In the genomic region with DNA sequence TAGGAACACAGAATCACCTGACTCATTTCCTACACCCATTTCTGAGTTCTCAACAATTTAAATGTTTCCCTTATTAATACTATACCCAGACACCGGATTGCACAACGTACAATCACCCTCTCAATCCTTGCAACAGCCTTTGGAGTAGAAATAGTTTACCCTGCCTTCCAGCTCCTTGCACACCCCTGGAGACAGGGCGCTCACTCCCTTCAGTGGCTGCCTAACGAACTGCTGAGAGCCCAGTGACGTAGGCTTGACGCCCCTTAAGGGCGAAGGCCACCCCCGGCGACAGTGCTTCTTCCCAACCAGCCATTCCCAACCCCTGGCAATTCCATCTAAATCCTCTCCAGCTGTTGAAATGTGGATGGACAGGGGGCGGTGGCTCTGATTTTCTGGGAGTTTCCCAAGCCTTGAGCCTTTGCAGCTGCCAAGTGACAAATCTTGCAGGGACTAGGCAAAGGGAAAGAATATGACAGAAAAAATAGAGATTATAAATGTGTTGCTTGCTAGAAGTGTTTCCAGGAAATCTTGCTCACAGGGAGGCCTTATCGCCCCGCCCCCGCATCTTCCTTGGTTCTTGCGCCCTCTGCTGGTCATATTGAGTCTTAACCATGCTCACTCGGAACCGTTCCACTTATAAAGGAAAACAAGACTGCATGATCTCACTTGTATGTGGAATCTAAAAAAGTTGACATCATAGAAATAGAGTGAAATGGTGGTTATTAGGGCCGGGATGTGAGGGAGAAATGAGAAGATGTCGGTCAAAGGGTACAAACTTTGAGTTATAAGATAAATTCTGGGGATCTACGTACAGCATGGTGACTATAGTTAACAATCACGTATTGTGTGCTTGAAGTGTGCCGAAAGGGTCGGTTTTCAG, we compare ENCODE assay signal across 8 cellular contexts. TPM values are rescaled to one million over a fixed set of nuclear protein-coding genes. Genes with fewer than 3 reads are reported as not detected.
DNase-seq lines count a peak whose midpoint lies in the region; ATAC-seq, FAIRE-seq and TF ChIP-seq lines count a peak whose summit lies in the region.

No MANE protein-coding gene starts in this region.

- DNase-seq in DMS 273 treated with DMSO at 0.1 percent for 48 hours (lab: John Stamatoyannopoulos, UW) (peak; percentile 35), HT-29 (ENCODE audit: low spot score) (peak; percentile 93), NOMO-1 (lab: John Stamatoyannopoulos, UW; ENCODE audit: unreplicated experiment in 2 of 2) (peak; percentile 57 to 88), H1 (ENCODE audit: low read depth in 1 of 2, low spot score in 2 of 2) (peak in 1 of 2 experiments; percentile 80), midbrain (lab: John Stamatoyannopoulos, UW) (peak; percentile 84)
- DNase-seq in activated CD8-positive, alpha-beta memory T cell treated with anti-CD3 and anti-CD28 coated beads for 4 hours (ENCODE audit: low read depth in 2 of 2), result peak; percentile 54 to 73
- peak; percentile 58 to 64 for DNase-seq in stimulated activated CD8-positive, alpha-beta memory T cell treated with anti-CD3 and anti-CD28 coated beads, Interleukin-2, amount 100 ng/mL, for 48 hours (ENCODE audit: low read depth in 2 of 2)

- no peak overlapping the region for H4K5ac ChIP-seq in H1 (ENCODE audit: insufficient read length, low read depth, low read length)

- no peak for TF ChIP-seq EP300 in H1 (IDR thresholded peaks at IDR 0.05; ENCODE audit: borderline replicate concordance in 1 of 2, low read depth in 2 of 2, low read length in 2 of 2)

- H3K23me2 ChIP-seq in H1 (ENCODE audit: low read depth, low read length), result 0 out of 2 replicates have a peak, but pooled peaks cover 3% of the 10 kb centered on the region

- no peak overlapping the region for H2AK5ac ChIP-seq in H1 (ENCODE audit: low read depth, low read length)

- H3K27ac ChIP-seq in H1 (ENCODE audit: low read depth, low read length), result no peak overlapping the region

- H3K9ac ChIP-seq in H1 (replicated peaks in 1 of 4; ENCODE audit: extremely low read depth in 1 of 4, low read depth in 3 of 4, low read length in 3 of 4), result no peak overlapping the region

- no peak overlapping the region for H3K4ac ChIP-seq in H1 (replicated peaks; ENCODE audit: insufficient read length, low read depth, low read length)

- no peak overlapping the region for H4K91ac ChIP-seq in H1 (replicated peaks; ENCODE audit: insufficient read length, low read length)

- no peak overlapping the region for H2BK15ac ChIP-seq in H1 (ENCODE audit: low read length)

- TF ChIP-seq CTCF in H1 (IDR thresholded peaks at IDR 0.05; ENCODE audit: control extremely low read depth in 1 of 3, insufficient read depth in 1 of 3, low read depth in 1 of 3, low read length in 3 of 3), result peak in 2 of 3 experiments; percentile 79 to 80; a peak in 3 of 4 replicates

- H3K23ac ChIP-seq in H1 (ENCODE audit: insufficient read length), result no peak overlapping the region

- H3K36me3 ChIP-seq in H1 (ENCODE audit: control insufficient read depth in 2 of 4, insufficient read depth in 4 of 4, low read length in 3 of 4), result peaks cover 0 to 7% (median 0%) of the 10 kb centered on the region in 4 experiments; a peak in 1 of 8 replicates

- peaks cover 40 to 51% (median 48%) of the 10 kb centered on the region in 4 experiments for H3K27me3 ChIP-seq in H1 (replicated peaks in 1 of 4; ENCODE audit: control insufficient read depth in 3 of 4, extremely low read depth in 1 of 4, insufficient read depth in 3 of 4, low read length in 3 of 4)

- POLR2A ChIA-PET in H1 (lab: Charles Lee; ENCODE audit: partially characterized antibody), result interaction anchor here (0.7 to 1.5 kb wide), 2 partner anchors 249 to 250 kb away, joined by 3 read pairs; no protein-coding TSS in a partner anchor

- H2AFZ ChIP-seq in H1 (ENCODE audit: low read length), result no peak overlapping the region

- no peak for ATAC-seq in GM18861 (IDR thresholded peaks at IDR 0.05; ENCODE audit: unreplicated experiment)

- H3K4me2 ChIP-seq in H1 (ENCODE audit: insufficient read depth in 1 of 2, low read depth in 2 of 2, low read length in 2 of 2), result no peak overlapping the region

- peaks cover 0 to 21% (median 15%) of the 10 kb centered on the region in 4 experiments; a peak in 6 of 7 replicates for H3K4me1 ChIP-seq in H1 (replicated peaks in 1 of 4; ENCODE audit: control insufficient read depth in 3 of 4, insufficient read depth in 4 of 4, low read length in 3 of 4)

- TF ChIP-seq RAD21 in H1 (IDR thresholded peaks at IDR 0.05 in 1 of 2, conservative IDR thresholded peaks at IDR 0.05 in 1 of 2; ENCODE audit: low read depth in 2 of 2, low read length in 2 of 2), result peak; percentile 81 to 84

- H2BK20ac ChIP-seq in H1 (ENCODE audit: low read length), result no peak overlapping the region

- H3K14ac ChIP-seq in H1 (ENCODE audit: insufficient read length), result no peak overlapping the region

- H3K4me3 ChIP-seq in H1 (ENCODE audit: extremely low read depth in 1 of 4, insufficient read depth in 2 of 4, low read depth in 3 of 4, low read length in 4 of 4), result no peak overlapping the region

- no peaks in the 10 kb centered on the region; a peak in 1 of 4 replicates for H3K9me3 ChIP-seq in H1 (ENCODE audit: insufficient read depth in 2 of 2, low read depth in 1 of 2, low read length in 1 of 2)

- peaks cover 2 to 13% of the 10 kb centered on the region in 2 experiments for H4K20me1 ChIP-seq in H1 (replicated peaks in 1 of 2; ENCODE audit: control insufficient read depth in 1 of 2, insufficient read depth in 2 of 2, low read length in 2 of 2)

- H4K8ac ChIP-seq in H1 (ENCODE audit: extremely low read depth, insufficient read depth, low read length), result no peak overlapping the region

- no peak overlapping the region for H3K56ac ChIP-seq in H1 (replicated peaks; ENCODE audit: insufficient read length, low read depth, low read length)

- H2BK5ac ChIP-seq in H1 (ENCODE audit: low read depth, low read length), result no peak overlapping the region

- no peaks in the 10 kb centered on the region for H3K79me2 ChIP-seq in H1 (ENCODE audit: control insufficient read depth in 1 of 2, insufficient read depth in 2 of 2, low read length in 2 of 2)

- FAIRE-seq in H1 (lab: Jason Lieb, UNC), result peak; percentile 82

- CTCF ChIA-PET in H1 (lab: Charles Lee; ENCODE audit: partially characterized antibody), result interaction anchor here (0.6 to 11.8 kb wide), 36 partner anchors 14 to 1120 kb away, joined by 3 to 146 read pairs (median 6); no protein-coding TSS in a partner anchor

- 29% methylated on average over 22 of the region's 22 CpGs; no CpG with 5 or more reads in 1 of the 2 experiments for WGBS in H1 (ENCODE audit: extremely low coverage in 1 of 2, insufficient coverage in 1 of 2, insufficient read length in 1 of 2, insufficient replicate concordance in 2 of 2, low coverage in 1 of 2, low lambda C conversion rate in 2 of 2, missing lambda C conversion rate in 1 of 2), 2 experiments

- H2BK120ac ChIP-seq in H1 (replicated peaks; ENCODE audit: low read depth, low read length), result no peak overlapping the region

- TF ChIP-seq POLR2A in H1 (IDR thresholded peaks at IDR 0.05; ENCODE audit: control extremely low read depth in 1 of 2, low read depth in 2 of 2, low read length in 2 of 2), result no peak

- no peaks in the 10 kb centered on the region for H3K79me1 ChIP-seq in H1 (ENCODE audit: low read depth, low read length)

- H3K18ac ChIP-seq in H1 (ENCODE audit: extremely low read depth, low read length), result no peak overlapping the region

- H2BK12ac ChIP-seq in H1 (ENCODE audit: low read depth, low read length), result no peak overlapping the region

TF ChIP-seq in H1, 55 proteins besides CTCF, POLR2A, EP300 and RAD21:
- 0 out of 4 replicates have a peak, but pooled peaks of 1 of the 2 experiments have one; percentile 59 for TF ChIP-seq HDAC2 (IDR thresholded peaks at IDR 0.05; ENCODE audit: borderline replicate concordance in 1 of 2, low read depth in 2 of 2, low read length in 2 of 2)
- no peak for TF ChIP-seq BCL11A (IDR thresholded peaks at IDR 0.05; ENCODE audit: low read depth in 2 of 2, low read length in 2 of 2)
- no peak for TF ChIP-seq GABPA (IDR thresholded peaks at IDR 0.05; ENCODE audit: borderline replicate concordance, insufficient read depth, low read length)
- no peak for TF ChIP-seq KDM4A (IDR thresholded peaks at IDR 0.05; ENCODE audit: low read depth, low read length, severe bottlenecking)
- peak; percentile 49 for TF ChIP-seq KDM1A (IDR thresholded peaks at IDR 0.05; ENCODE audit: borderline replicate concordance, low read length)
- TF ChIP-seq CREB1 (IDR thresholded peaks at IDR 0.05), result peak; percentile 67
- peak; percentile 94 for TF ChIP-seq EGR1 (IDR thresholded peaks at IDR 0.05; ENCODE audit: borderline replicate concordance, low read depth, low read length)

RNA-seq across cellular contexts. Expression of a gene that starts 7.6 kb away (rescaled TPM):
- total RNA-seq in HT-29 (2014; rRNA removed; shearing (Covaris generic)), result not detected in 2 replicates
- 2.1 and 2.6 TPM in 2 replicates for total RNA-seq in H1 (2021; fragmentation: NEBNext Ultra II Directional; extraction: Animal tissue kit (Norgen Biotek cat#: 25700))
- 0.79 and 1.3 TPM in 2 replicates for polyA plus RNA-seq in H1 (2011; rRNA removed)
- polyA plus RNA-seq in H1 (2011; cell fraction: cytosol; rRNA removed), result 1.00 TPM
- 1.4 TPM for polyA plus RNA-seq in H1 (2011; cell fraction: nucleus; rRNA removed)
- polyA plus RNA-seq in H1 (2012, experiment 1 of 2), result 0.68 to 0.87 TPM (median 0.76 TPM) in 4 replicates
- 0.92 TPM for polyA plus RNA-seq in H1 (2012, experiment 2 of 2)
- polyA plus RNA-seq in H1 (2013, experiment 1 of 2), result 2.3 TPM
- polyA plus RNA-seq in H1 (2013, experiment 2 of 2), result 2.3 TPM
- 0.22 TPM in 1 of 2 replicates, not detected in the other for polyA minus RNA-seq in H1 (2011; rRNA and poly(A)+ RNA removed)
- polyA minus RNA-seq in H1 (2011; cell fraction: cytosol; rRNA and poly(A)+ RNA removed), result not detected
- polyA minus RNA-seq in H1 (2011; cell fraction: nucleus; rRNA and poly(A)+ RNA removed), result not detected
